In genomic region chr3:47849186-47850061, GRCh38 we compare ENCODE assay signal across 20 cellular contexts. TPM values are rescaled to one million over a fixed set of nuclear protein-coding genes. Genes with fewer than 3 reads are reported as not detected.
DNase-seq lines count a peak whose midpoint lies in the region; ATAC-seq and FAIRE-seq lines count a peak whose summit lies in the region.
"Had no signal": no experiment of that assay in that cellular context is flagged by ENCODE, and none has a peak within 500 bp of the region (broad histone marks: within the 10 kb centered on the region; RNA-seq: fewer than 3 reads in every experiment).

No MANE protein-coding gene starts in this region.

- no peaks in the 10 kb centered on the region for H3K4me1 ChIP-seq in small intestine (ENCODE audit: control insufficient read depth in 2 of 2, insufficient read depth in 1 of 2, low read depth in 1 of 2, low read length in 1 of 2)
- H3K4me1 ChIP-seq: tibial nerve had no signal

- H3K27me3 Mint-ChIP-seq in T-helper 17 cell, result no peaks in the 10 kb centered on the region
- H3K27me3 Mint-ChIP-seq: activated CD8-positive, alpha-beta memory T cell treated with anti-CD3 and anti-CD28 coated beads, Interleukin-2, amount 10 ng/mL, durations not matched to agents 7 days and 5 days; CD4-positive, alpha-beta memory T cell; naive thymus-derived CD8-positive, alpha-beta T cell had no signal

- H3K27ac ChIP-seq in small intestine (ENCODE audit: low read depth in 1 of 2, low read length in 1 of 2), result no peak overlapping the region
- H3K27ac ChIP-seq: tibial nerve had no signal

- no peak for FAIRE-seq in small intestine (lab: Jason Lieb, UNC)

- H3K4me1 Mint-ChIP-seq in T-helper 17 cell, result peaks cover 6% of the 10 kb centered on the region
- H3K4me1 Mint-ChIP-seq: activated CD8-positive, alpha-beta memory T cell treated with anti-CD3 and anti-CD28 coated beads, Interleukin-2, amount 10 ng/mL, durations not matched to agents 7 days and 5 days; naive thymus-derived CD8-positive, alpha-beta T cell had no signal

- intact Hi-C loops in head of caudate nucleus (cut with DNase I), result no loop called here

- H3K9me3 ChIP-seq in T-helper 17 cell (ENCODE audit: control insufficient read depth, low read length, poor library complexity, severe bottlenecking) (no peaks in the 10 kb centered on the region), small intestine (ENCODE audit: control insufficient read depth, low read depth) (no peaks in the 10 kb centered on the region)
- H3K9me3 ChIP-seq: tibial nerve had no signal

- ATAC-seq in T-helper 17 cell (no peak), left lobe of liver (peak; percentile 3)
- ATAC-seq: activated CD8-positive, alpha-beta memory T cell treated with anti-CD3 and anti-CD28 coated beads, Interleukin-2, amount 10 ng/mL, durations not matched to agents 7 days and 5 days had no signal

- H3K36me3 Mint-ChIP-seq in T-helper 17 cell (ENCODE audit: low read depth), result peaks cover 2% of the 10 kb centered on the region

- DNase-seq in DMS53 (lab: John Stamatoyannopoulos, UW) (peak; percentile 3), DMS53 treated with DMSO at 0.1 percent for 48 hours (lab: John Stamatoyannopoulos, UW; ENCODE audit: unreplicated experiment) (no peak), T-helper 17 cell (no peak), left lobe of liver (ENCODE audit: low spot score) (no peak), small intestine (peak; percentile 15), DMS79 treated with DMSO at 0.1 percent for 48 hours (lab: John Stamatoyannopoulos, UW) (no peak), NCI-H2107 treated with DMSO at 0.1 percent for 48 hours (lab: John Stamatoyannopoulos, UW; ENCODE audit: unreplicated experiment) (no peak), head of caudate nucleus (no peak)
- DNase-seq: activated CD8-positive, alpha-beta memory T cell treated with anti-CD3 and anti-CD28 coated beads, Interleukin-2, amount 10 ng/mL, durations not matched to agents 7 days and 5 days; activated naive CD4-positive, alpha-beta T cell; CD4-positive, alpha-beta memory T cell; H9; hypothalamus; naive thymus-derived CD8-positive, alpha-beta T cell; NCI-H2081 treated with DMSO at 0.1 percent for 48 hours; NCI-H526 treated with DMSO at 0.1 percent for 48 hours; stimulated activated CD4-positive, alpha-beta T cell treated with anti-CD3 and anti-CD28 coated beads, Interleukin-2, amount 100 ng/mL, for 48 hours; stimulated activated CD8-positive, alpha-beta memory T cell treated with anti-CD3 and anti-CD28 coated beads, Interleukin-4, amount 100 ng/mL, for 48 hours had no signal

- peak overlapping the region; percentile 72 for H3K27ac Mint-ChIP-seq in T-helper 17 cell
- H3K27ac Mint-ChIP-seq: activated CD8-positive, alpha-beta memory T cell treated with anti-CD3 and anti-CD28 coated beads, Interleukin-2, amount 10 ng/mL, durations not matched to agents 7 days and 5 days; T-helper 1 cell treated with Interleukin-12 subunit alpha and Interleukin-12 subunit beta and Interleukin-4 antibody, amounts not matched to agents 30 μg/mL and 1 μg/mL, for 36 hours had no signal

- peaks cover 20 to 33% of the 10 kb centered on the region in 2 donors for H3K36me3 ChIP-seq in small intestine (ENCODE audit: control insufficient read depth in 2 of 2, insufficient read depth in 2 of 2, low read length in 2 of 2)

- no peaks in the 10 kb centered on the region for H3K27me3 ChIP-seq in small intestine (ENCODE audit: control insufficient read depth in 2 of 2, insufficient read depth in 2 of 2, low read length in 2 of 2)
- H3K27me3 ChIP-seq: tibial nerve had no signal

- no peak overlapping the region for H3K4me3 ChIP-seq in small intestine (ENCODE audit: low read depth in 1 of 2, low read length in 2 of 2)
- H3K4me3 ChIP-seq: tibial nerve had no signal

- H3K4me3 Mint-ChIP-seq in T-helper 17 cell, result no peak overlapping the region
- H3K4me3 Mint-ChIP-seq: activated CD8-positive, alpha-beta memory T cell treated with anti-CD3 and anti-CD28 coated beads, Interleukin-2, amount 10 ng/mL, durations not matched to agents 7 days and 5 days; CD4-positive, alpha-beta memory T cell; H9; naive thymus-derived CD8-positive, alpha-beta T cell; T-helper 1 cell treated with Interleukin-12 subunit alpha and Interleukin-12 subunit beta and Interleukin-4 antibody, amounts not matched to agents 30 μg/mL and 1 μg/mL, for 36 hours had no signal

- 82 to 87% (median 83%) methylated on average over 40 to 42 of the region's 42 CpGs for WGBS in small intestine, 3 donors

RNA-seq across cellular contexts. Expression of gene DHX30, which starts 46.5 kb away (rescaled TPM):
- total RNA-seq in T-helper 17 cell (10 to 100 TPM; 66.8 to 74.2 TPM), left lobe of liver (27.8 TPM)
- polyA plus RNA-seq in small intestine, result 10 to 100 TPM; 27.7 to 38.9 (median 33.5) TPM

Comparison
In these comparisons a context has a peak if more than half of its experiments do, and no peak if none do; other contexts are left out.
1. DNase-seq: peak in DMS53 (single experiment) and small intestine (single experiment); none in DMS53 treated with DMSO at 0.1 percent for 48 hours (single experiment), T-helper 17 cell (0 of 3), left lobe of liver (single experiment), DMS79 treated with DMSO at 0.1 percent for 48 hours (single experiment), NCI-H2107 treated with DMSO at 0.1 percent for 48 hours (single experiment) and head of caudate nucleus (0 of 42).